ENCODE assay signal across 23 cellular contexts in the genomic region with DNA sequence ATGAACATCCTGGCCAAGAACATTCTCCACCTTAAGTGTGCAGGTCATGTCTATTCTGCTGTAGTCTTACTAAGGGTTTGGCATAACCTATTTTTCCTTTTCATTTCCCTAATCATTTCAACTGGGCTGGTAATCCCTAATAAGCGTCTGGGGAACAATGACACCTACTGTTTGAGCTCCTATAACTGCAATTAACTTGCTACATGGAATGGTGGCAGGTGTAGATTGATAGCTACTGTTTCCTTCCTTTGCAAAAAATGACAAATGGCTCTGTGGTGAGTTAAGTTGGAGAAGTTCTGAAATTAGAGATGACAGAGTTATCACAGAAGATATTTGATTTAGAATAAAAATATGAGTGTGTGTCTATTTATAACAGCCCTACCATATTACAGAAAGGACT.
A peak's percentile ranks its signal among the peaks of the same experiment; 100 is the strongest.
DNase-seq lines count a peak whose midpoint lies in the region; ATAC-seq, FAIRE-seq and TF ChIP-seq lines count a peak whose summit lies in the region.
"Had no signal": no experiment of that assay in that cellular context is flagged by ENCODE, and none has a peak within 500 bp of the region (broad histone marks: within the 10 kb centered on the region; RNA-seq: fewer than 3 reads in every experiment).

No MANE protein-coding gene starts in this region.

- CTCF ChIA-PET in K562 (lab: Yijun Ruan, JAX; ENCODE audit: low intra/inter-chr PET ratio): no interaction called here
- CTCF ChIA-PET in PC-9 (lab: Charles Lee): interaction anchor here (0.7 kb wide), 1 partner anchor 279 kb away, joined by 9 read pairs; no protein-coding TSS in a partner anchor

- in situ Hi-C loops in K562 (cut with MboI): loop anchor here (25.0 kb wide), 1 partner anchor 265 kb away; no protein-coding TSS in a partner anchor

- H3K4me1 ChIP-seq in MM.1S (ENCODE audit: low read length): 0 out of 2 replicates have a peak, but pooled peaks cover 5% of the 10 kb centered on the region
- H3K4me1 ChIP-seq in K562 (replicated peaks in 1 of 2; ENCODE audit: control insufficient read depth in 2 of 2, insufficient read depth in 2 of 2, low read length in 2 of 2): no peaks in the 10 kb centered on the region
- peaks cover 17 to 54% (median 44%) of the 10 kb centered on the region in 3 donors for H3K4me1 ChIP-seq in pancreas
- H3K4me1 ChIP-seq in PC-9 (replicated peaks; ENCODE audit: insufficient read depth): peaks cover 11% of the 10 kb centered on the region
- H3K4me1 ChIP-seq: uterus had no signal

- no peak for TF ChIP-seq EP300 in K562 (IDR thresholded peaks at IDR 0.05; ENCODE audit: low read length)

- H3K9ac ChIP-seq in MM.1S (ENCODE audit: low read length) (no peak overlapping the region), K562 (ENCODE audit: insufficient read depth in 1 of 2, low read depth in 2 of 2, low read length in 2 of 2) (no peak overlapping the region)

- ATAC-seq in K562 (no peak; the same call in 2 of the 3 replicates), pancreas (peak in 3 of 4 donors; percentile 11 to 62 (median 54))
- ATAC-seq: activated naive CD8-positive, alpha-beta T cell treated with anti-CD3 and anti-CD28 coated beads, Interleukin-2, amount 50 U/mL, for 24 hours had no signal

- H2AFZ ChIP-seq in MM.1S (ENCODE audit: low read length): no peak overlapping the region
- H2AFZ ChIP-seq in K562 (ENCODE audit: low read depth, low read length): no peak overlapping the region
- H2AFZ ChIP-seq in PC-9: no peak overlapping the region

- H3K27ac ChIP-seq in MM.1S (ENCODE audit: low read length) (no peak overlapping the region), K562 (ENCODE audit: extremely low read depth, low read depth, low read length) (no peak overlapping the region), pancreas (peak overlapping the region in 1 of 4 donors; percentile 37), PC-9 (no peak overlapping the region)
- H3K27ac ChIP-seq: epithelial cell of prostate, HL-60 had no signal

- H3K4me3 ChIP-seq in MM.1S (ENCODE audit: low read length): no peak overlapping the region
- no peak overlapping the region for H3K4me3 ChIP-seq in K562
- no peak overlapping the region for H3K4me3 ChIP-seq in pancreas
- H3K4me3 ChIP-seq in PC-9: no peak overlapping the region
- H3K4me3 ChIP-seq: suprapubic skin, uterus had no signal

- TF ChIP-seq CTCF in MM.1S (IDR thresholded peaks at IDR 0.05; ENCODE audit: low read length) (peak; percentile 13; the same call in 1 of the 2 replicates), K562 (IDR thresholded peaks at IDR 0.05 in 2 of 3, conservative IDR thresholded peaks at IDR 0.05 in 1 of 3; ENCODE audit: insufficient read depth in 2 of 3, low read depth in 1 of 3, low read length in 3 of 3) (0 out of 6 replicates have a peak, but pooled peaks of 1 of the 3 experiments have one; percentile 4), pancreas (IDR thresholded peaks at IDR 0.05) (no peak), PC-9 (conservative IDR thresholded peaks at IDR 0.05) (no peak)

- BruUV-seq in K562 (replicated peaks; lab: Mats Ljungman, UMichigan) (no TSS peak), PC-9 (replicated peaks; lab: Mats Ljungman, UMichigan) (no TSS peak)

- no peaks in the 10 kb centered on the region for H3F3A ChIP-seq in MM.1S (ENCODE audit: insufficient read depth, low read length)
- no peaks in the 10 kb centered on the region; the same call in 1 of the 2 replicates for H3F3A ChIP-seq in PC-9 (ENCODE audit: insufficient read depth, low read depth)

- H3K79me2 ChIP-seq in MM.1S (ENCODE audit: low read length) (no peaks in the 10 kb centered on the region), K562 (ENCODE audit: control insufficient read depth, insufficient read depth, low read length) (peaks cover 2% of the 10 kb centered on the region; the same call in 2 of the 3 replicates), PC-9 (ENCODE audit: low read depth) (no peaks in the 10 kb centered on the region)

- H4K20me1 ChIP-seq in MM.1S (ENCODE audit: insufficient read depth, low read length) (no peaks in the 10 kb centered on the region), K562 (replicated peaks; ENCODE audit: control insufficient read depth, insufficient read depth, low read length) (no peaks in the 10 kb centered on the region), PC-9 (ENCODE audit: insufficient read depth) (no peaks in the 10 kb centered on the region)

- DNase-seq in NCI-H1417 (lab: John Stamatoyannopoulos, UW) (peak in 2 of 3 experiments; percentile 21 to 77), NCI-H1417 treated with DMSO at 0.1 percent for 48 hours (lab: John Stamatoyannopoulos, UW) (no peak), MM.1S (no peak), K562 (ENCODE audit: extremely low read depth in 1 of 4, low spot score in 3 of 4) (no peak), pancreas (no peak), PC-9 (no peak), OCI-M2 (lab: John Stamatoyannopoulos, UW; ENCODE audit: unreplicated experiment) (no peak), NCI-H187 treated with DMSO at 0.1 percent for 48 hours (lab: John Stamatoyannopoulos, UW) (no peak)
- DNase-seq: 8988T; activated CD4-positive, alpha-beta T cell treated with anti-CD3 and anti-CD28 coated beads, Interleukin-2, amount 10 ng/mL, durations not matched to agents 7 days and 5 days; activated CD8-positive, alpha-beta memory T cell treated with anti-CD3 and anti-CD28 coated beads, Interleukin-2, amount 50 U/mL, for 4 hours; activated effector memory CD4-positive, alpha-beta T cell treated with Interleukin-2 at 50 U/mL for 16 hours; activated naive CD8-positive, alpha-beta T cell treated with anti-CD3 and anti-CD28 coated beads, Interleukin-2, amount 50 U/mL, for 24 hours; IMR-90; kidney glomerular epithelial cell; stimulated activated CD8-positive, alpha-beta memory T cell treated with anti-CD3 and anti-CD28 coated beads, Interleukin-4, amount 100 ng/mL, for 48 hours; SW 1271; uterus had no signal

- WGBS in K562 (ENCODE audit: insufficient coverage, low coverage, missing lambda C conversion rate): 18% methylated on average over 1 of the region's 1 CpG
- WGBS in pancreas, 2 donors: 13 to 32% methylated on average over 1 of the region's 1 CpG

- H3K9me2 ChIP-seq in MM.1S (replicated peaks; ENCODE audit: insufficient read depth, low read length) (no peaks in the 10 kb centered on the region), PC-9 (ENCODE audit: insufficient read depth) (no peaks in the 10 kb centered on the region)

- H3K27me3 ChIP-seq in MM.1S (replicated peaks; ENCODE audit: insufficient read depth, low read length) (no peaks in the 10 kb centered on the region), K562 (ENCODE audit: control insufficient read depth in 2 of 2, insufficient read depth in 2 of 2, low read length in 2 of 2) (no peaks in the 10 kb centered on the region), pancreas (no peaks in the 10 kb centered on the region), PC-9 (ENCODE audit: insufficient read depth, low read depth) (no peaks in the 10 kb centered on the region)
- H3K27me3 ChIP-seq: brain microvascular endothelial cell, suprapubic skin, uterus had no signal

- no peaks in the 10 kb centered on the region for H3K36me3 ChIP-seq in MM.1S (replicated peaks; ENCODE audit: insufficient read depth, low read length)
- H3K36me3 ChIP-seq in K562 (ENCODE audit: control insufficient read depth, insufficient read depth, low read length): no peaks in the 10 kb centered on the region; the same call in 2 of the 3 replicates
- peaks cover 0 to 4% (median 0%) of the 10 kb centered on the region in 3 donors for H3K36me3 ChIP-seq in pancreas
- no peaks in the 10 kb centered on the region for H3K36me3 ChIP-seq in PC-9 (ENCODE audit: low read depth)
- H3K36me3 ChIP-seq: brain microvascular endothelial cell, uterus had no signal

- H3K9me3 ChIP-seq in MM.1S (replicated peaks; ENCODE audit: insufficient read depth, low read length) (no peaks in the 10 kb centered on the region), K562 (replicated peaks; ENCODE audit: control insufficient read depth, insufficient read depth, low read depth, low read length) (no peaks in the 10 kb centered on the region), pancreas (no peaks in the 10 kb centered on the region), PC-9 (ENCODE audit: insufficient read depth, low read depth) (no peaks in the 10 kb centered on the region)
- H3K9me3 ChIP-seq: suprapubic skin, uterus had no signal

- FAIRE-seq in K562 (lab: Jason Lieb, UNC) (no peak), pancreas (lab: Jason Lieb, UNC) (no peak)
- FAIRE-seq: G401.6 had no signal

- no peak for TF ChIP-seq POLR2A in K562 (conservative IDR thresholded peaks at IDR 0.05)

- POLR2A ChIA-PET in K562 (lab: Yijun Ruan, JAX): no interaction called here
- POLR2A ChIA-PET in PC-9 (lab: Charles Lee; ENCODE audit: unreplicated experiment): no interaction called here

- no peaks in the 10 kb centered on the region for H3K9me1 ChIP-seq in K562 (ENCODE audit: control insufficient read depth, insufficient read depth, low read length)

- no peak for TF ChIP-seq RAD21 in K562 (CRISPR knock-in tag; conservative IDR thresholded peaks at IDR 0.05 in 1 of 2, IDR thresholded peaks at IDR 0.05 in 1 of 2)

- intact Hi-C loops in K562 (cut with micrococcal nuclease) (no loop called here), pancreas (cut with DNase I) (no loop called here), PC-9 (cut with micrococcal nuclease; ENCODE audit: unreplicated experiment) (no loop called here)

- H3K4me2 ChIP-seq in MM.1S (ENCODE audit: low read depth, low read length): no peak overlapping the region
- no peak overlapping the region for H3K4me2 ChIP-seq in K562 (ENCODE audit: insufficient read depth, low read length)
- H3K4me2 ChIP-seq in PC-9: no peak overlapping the region

Comparison
In these comparisons a context has a peak if more than half of its experiments do, and no peak if none do; other contexts are left out.
1. DNase-seq: peak in NCI-H1417 (2 of 3); none in NCI-H1417 treated with DMSO at 0.1 percent for 48 hours (single experiment), MM.1S (single experiment), K562 (0 of 4), pancreas (0 of 6), PC-9 (0 of 2), OCI-M2 (single experiment) and NCI-H187 treated with DMSO at 0.1 percent for 48 hours (single experiment).